8 cellular contexts compared by ENCODE assay signal in genomic region chr18:8706545-8706980, GRCh38. TPM values are rescaled to one million over a fixed set of nuclear protein-coding genes. Genes with fewer than 3 reads are reported as not detected.
DNase-seq lines count a peak whose midpoint lies in the region; ATAC-seq and TF ChIP-seq lines count a peak whose summit lies in the region.

No MANE protein-coding gene starts in this region.

- H3K9me3 ChIP-seq in BLaER1 treated with 17β-estradiol and CSF1 and Interleukin-3, amounts not matched to agents 10 nM and 100 nM (replicated peaks in 1 of 11): no peaks in the 10 kb centered on the region; a peak in 2 of 22 replicates
- no peaks in the 10 kb centered on the region for H3K9me3 ChIP-seq in HUES64 (ENCODE audit: insufficient read depth, low read depth, low read length)
- no peaks in the 10 kb centered on the region for H3K9me3 ChIP-seq in tibial nerve

- peaks cover 0 to 61% (median 10%) of the 10 kb centered on the region in 11 experiments; a peak in 12 of 22 replicates for H4K20me1 ChIP-seq in BLaER1 treated with 17β-estradiol and CSF1 and Interleukin-3, amounts not matched to agents 10 nM and 100 nM

- TF ChIP-seq CTCF in lower leg skin (IDR thresholded peaks at IDR 0.05) (no peak), tibial nerve (IDR thresholded peaks at IDR 0.05) (no peak)

- no peak for TF ChIP-seq POLR2A in lower leg skin (IDR thresholded peaks at IDR 0.05)
- TF ChIP-seq POLR2A in tibial nerve (IDR thresholded peaks at IDR 0.05): no peak

- no peak for TF ChIP-seq EP300 in tibial nerve (IDR thresholded peaks at IDR 0.05)

- H3K4me3 ChIP-seq in BLaER1 treated with 17β-estradiol and CSF1 and Interleukin-3, amounts not matched to agents 10 nM and 100 nM: peak overlapping the region; percentile 72 to 95 (median 82)
- H3K4me3 ChIP-seq in HUES64 (ENCODE audit: low read length): peak overlapping the region; percentile 54
- H3K4me3 ChIP-seq in lower leg skin (ENCODE audit: low read depth, poor library complexity, severe bottlenecking): peak overlapping the region; percentile 33
- H3K4me3 ChIP-seq in tibial nerve: peak overlapping the region; percentile 42 to 81 (median 66)

- H3K27ac ChIP-seq in BLaER1 treated with 17β-estradiol and CSF1 and Interleukin-3, amounts not matched to agents 10 nM and 100 nM: peak overlapping the region in 9 of 11 experiments; percentile 64 to 82 (median 79); a peak in 19 of 22 replicates
- H3K27ac ChIP-seq in HUES64 (ENCODE audit: low read depth, low read length) (no peak overlapping the region), angular gyrus (ENCODE audit: low read depth, low read length) (peak overlapping the region; percentile 30), tibial nerve (peak overlapping the region in 3 of 4 donors; percentile 50 to 90 (median 56))

- ATAC-seq in HG03108 (IDR thresholded peaks at IDR 0.05; ENCODE audit: unreplicated experiment): no peak

- DNase-seq in lower leg skin (ENCODE audit: low spot score in 2 of 2): no peak
- DNase-seq in tibial nerve (ENCODE audit: low spot score in 2 of 2): no peak
- DNase-seq in epidermal melanocyte (ENCODE audit: insufficient read length, low spot score): no peak
- DNase-seq in DMS79 (lab: John Stamatoyannopoulos, UW): no peak

- peaks cover 48 to 67% (median 57%) of the 10 kb centered on the region in 10 experiments for H3K4me1 ChIP-seq in BLaER1 treated with 17β-estradiol and CSF1 and Interleukin-3, amounts not matched to agents 10 nM and 100 nM
- H3K4me1 ChIP-seq in HUES64 (ENCODE audit: insufficient read depth, low read length) (peaks cover 28% of the 10 kb centered on the region), tibial nerve (peaks cover 0 to 29% (median 9%) of the 10 kb centered on the region in 4 donors)

- peaks cover 20 to 54% (median 23%) of the 10 kb centered on the region in 11 experiments for H3K27me3 ChIP-seq in BLaER1 treated with 17β-estradiol and CSF1 and Interleukin-3, amounts not matched to agents 10 nM and 100 nM
- peaks cover 30% of the 10 kb centered on the region for H3K27me3 ChIP-seq in HUES64 (ENCODE audit: insufficient read depth, low read length)
- H3K27me3 ChIP-seq in tibial nerve: no peaks in the 10 kb centered on the region

- H3K9ac ChIP-seq in BLaER1 treated with 17β-estradiol and CSF1 and Interleukin-3, amounts not matched to agents 10 nM and 100 nM: peak overlapping the region; percentile 69 to 91 (median 82)
- peak overlapping the region; percentile 53 for H3K9ac ChIP-seq in HUES64 (ENCODE audit: low read depth, low read length)

- intact Hi-C loops in lower leg skin (cut with DNase I; ENCODE audit: low total_unique reads): no loop called here

- H3K4me2 ChIP-seq in BLaER1 treated with 17β-estradiol and CSF1 and Interleukin-3, amounts not matched to agents 10 nM and 100 nM: peak overlapping the region; percentile 85 to 100 (median 95)

- peaks cover 0 to 9% (median 0%) of the 10 kb centered on the region in 11 experiments; a peak in 2 of 22 replicates for H3K36me3 ChIP-seq in BLaER1 treated with 17β-estradiol and CSF1 and Interleukin-3, amounts not matched to agents 10 nM and 100 nM
- peaks cover 6% of the 10 kb centered on the region for H3K36me3 ChIP-seq in HUES64 (ENCODE audit: insufficient read depth, low read length)
- H3K36me3 ChIP-seq in tibial nerve: no peaks in the 10 kb centered on the region

- under 1% methylated on average over 38 of the region's 38 CpGs for WGBS in HUES64
- WGBS in lower leg skin, 2 donors: 1 to 3% methylated on average over 20 to 28 of the region's 38 CpGs
- 3 to 5% methylated on average over 13 to 29 of the region's 38 CpGs for WGBS in tibial nerve, 2 donors

RNA-seq across cellular contexts. Expression of gene MTCL1, which starts 1.2 kb away (rescaled TPM):
- polyA plus RNA-seq in HUES64 (2013, experiment 1 of 2): 21.1 TPM
- polyA plus RNA-seq in HUES64 (2013, experiment 2 of 2): 18.8 TPM
- total RNA-seq in lower leg skin (1 to 10 TPM; 2.2 to 6.8 (median 4.0) TPM), tibial nerve (10 to 100 TPM in 1 of 4 donors, 1 to 10 TPM in 3; 4.6 to 18.3 (median 5.3) TPM)
